ENCODE assay signal across 8 cellular contexts in the genomic region with DNA sequence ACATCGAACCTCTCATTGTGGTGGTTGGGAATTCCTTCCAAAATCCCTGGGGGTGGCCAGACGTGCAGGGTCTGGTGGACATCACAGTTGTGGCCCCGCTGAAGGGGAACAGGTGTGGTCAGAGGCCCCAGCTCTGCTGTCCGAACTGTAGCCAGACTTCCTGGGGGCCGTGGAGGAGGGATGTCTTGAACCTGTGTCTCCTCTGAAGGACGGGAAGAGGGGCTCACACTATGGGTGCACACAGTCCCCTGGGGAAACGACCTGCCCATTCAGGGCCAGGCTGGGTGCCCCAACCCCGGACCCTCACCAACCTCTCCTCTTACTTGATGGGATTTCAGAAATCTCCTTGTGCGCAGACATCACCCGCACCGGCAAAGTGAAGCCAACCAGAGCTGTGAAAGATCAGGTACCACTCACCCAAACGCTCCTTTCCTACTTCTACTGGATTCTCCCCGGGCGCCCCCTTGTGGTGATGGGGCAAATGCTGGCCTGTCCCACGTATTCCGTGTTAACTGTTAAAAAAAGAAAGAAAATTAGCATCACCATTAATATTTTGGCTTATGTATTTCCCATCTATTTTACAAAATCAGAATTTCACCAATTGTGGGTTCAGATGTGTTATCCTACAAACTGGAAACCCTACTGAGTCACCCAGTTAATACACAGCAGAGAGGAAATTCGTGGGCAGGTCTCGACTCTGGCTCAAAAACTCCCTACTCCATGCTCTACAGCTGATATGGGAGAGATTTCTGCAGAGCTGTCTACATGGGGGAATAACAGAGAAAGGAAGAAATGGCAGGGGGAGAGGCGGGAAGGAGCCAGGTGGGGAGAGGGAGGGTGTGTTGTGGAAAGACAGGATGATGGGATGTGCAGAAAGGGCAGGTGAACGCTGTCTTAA. TPM values are rescaled to one million over a fixed set of nuclear protein-coding genes. Genes with fewer than 3 reads are reported as not detected.
DNase-seq lines count a peak whose midpoint lies in the region; ATAC-seq, FAIRE-seq and TF ChIP-seq lines count a peak whose summit lies in the region.

No MANE protein-coding gene starts in this region.

- H3K4me3 ChIP-seq in Caco-2 (ENCODE audit: low read depth, low read length) (no peak overlapping the region), parathyroid adenoma (ENCODE audit: low read depth, low read length) (no peak overlapping the region), upper lobe of right lung (no peak overlapping the region)

- H3K36me3 Mint-ChIP-seq in Caco-2 (ENCODE audit: insufficient read depth, unreplicated experiment): no peaks in the 10 kb centered on the region
- no peaks in the 10 kb centered on the region for H3K36me3 Mint-ChIP-seq in activated T-helper 17 cell treated with anti-CD3 and anti-CD28 coated beads, Interleukin-2, amount 50 U/mL, for 72 hours (ENCODE audit: low read depth)

- intact Hi-C loops in Caco-2 (cut with micrococcal nuclease; ENCODE audit: unreplicated experiment): loop anchor here (1.0 to 10.0 kb wide), 3 partner anchors 211 to 381 kb away; no protein-coding TSS in a partner anchor
- intact Hi-C loops in upper lobe of right lung (cut with DNase I): no loop called here

- peak; percentile 55 for ATAC-seq in activated T-helper 17 cell treated with anti-CD3 and anti-CD28 coated beads, Interleukin-2, amount 50 U/mL, for 72 hours (replicated peaks)
- ATAC-seq in upper lobe of right lung: peak; percentile 79
- no peak for ATAC-seq in GM19395 (IDR thresholded peaks at IDR 0.05; ENCODE audit: unreplicated experiment)

- H3K9me3 ChIP-seq in Caco-2: no peaks in the 10 kb centered on the region
- no peaks in the 10 kb centered on the region for H3K9me3 ChIP-seq in parathyroid adenoma (ENCODE audit: control insufficient read depth, low read length)
- H3K9me3 ChIP-seq in upper lobe of right lung: no peaks in the 10 kb centered on the region

- H3K4me1 ChIP-seq in Caco-2 (no peaks in the 10 kb centered on the region), parathyroid adenoma (no peaks in the 10 kb centered on the region), upper lobe of right lung (no peaks in the 10 kb centered on the region)

- TF ChIP-seq CTCF in Caco-2 (IDR thresholded peaks at IDR 0.05; ENCODE audit: insufficient read depth in 1 of 2, low read depth in 1 of 2, low read length in 1 of 2, severe bottlenecking in 1 of 2, unreplicated experiment in 1 of 2) (peak; percentile 70 to 89), parathyroid adenoma (IDR thresholded peaks at IDR 0.05) (peak; percentile 56), upper lobe of right lung (IDR thresholded peaks at IDR 0.05) (peak; percentile 80)

- no TSS peak for BruUV-seq in Caco-2 (replicated peaks; lab: Mats Ljungman, UMichigan)

- no peaks in the 10 kb centered on the region for H3K36me3 ChIP-seq in Caco-2 (ENCODE audit: control insufficient read depth, insufficient read depth, low read length)
- H3K36me3 ChIP-seq in parathyroid adenoma (ENCODE audit: control insufficient read depth, insufficient read depth, low read length): no peaks in the 10 kb centered on the region
- no peaks in the 10 kb centered on the region for H3K36me3 ChIP-seq in upper lobe of right lung

- no peak overlapping the region for H3K4me3 Mint-ChIP-seq in Caco-2 (ENCODE audit: unreplicated experiment)
- H3K4me3 Mint-ChIP-seq in activated T-helper 17 cell treated with anti-CD3 and anti-CD28 coated beads, Interleukin-2, amount 50 U/mL, for 72 hours: no peak overlapping the region

- H3K79me2 ChIP-seq in parathyroid adenoma: no peaks in the 10 kb centered on the region

- peaks cover 7% of the 10 kb centered on the region for H3K4me1 Mint-ChIP-seq in Caco-2 (ENCODE audit: low read depth, unreplicated experiment)
- no peaks in the 10 kb centered on the region for H3K4me1 Mint-ChIP-seq in activated T-helper 17 cell treated with anti-CD3 and anti-CD28 coated beads, Interleukin-2, amount 50 U/mL, for 72 hours

- no peak overlapping the region for H3K27ac Mint-ChIP-seq in Caco-2 (ENCODE audit: unreplicated experiment)
- no peak overlapping the region for H3K27ac Mint-ChIP-seq in activated T-helper 17 cell treated with anti-CD3 and anti-CD28 coated beads, Interleukin-2, amount 50 U/mL, for 72 hours

- H3K9ac ChIP-seq in parathyroid adenoma: no peak overlapping the region

- H2AFZ ChIP-seq in parathyroid adenoma: no peak overlapping the region

- FAIRE-seq in RCC 7860 (lab: Jason Lieb, UNC): peak; percentile 33

- POLR2A ChIA-PET in Caco-2 (lab: Charles Lee): no interaction called here

- H3K4me2 ChIP-seq in parathyroid adenoma (ENCODE audit: low read length): no peak overlapping the region

- H3K27me3 ChIP-seq in Caco-2 (replicated peaks; ENCODE audit: control insufficient read depth, insufficient read depth, low read length): no peaks in the 10 kb centered on the region
- H3K27me3 ChIP-seq in parathyroid adenoma (ENCODE audit: control insufficient read depth, insufficient read depth, low read length): no peaks in the 10 kb centered on the region
- peaks cover under 1% of the 10 kb centered on the region for H3K27me3 ChIP-seq in upper lobe of right lung

- CTCF ChIA-PET in Caco-2 (lab: Charles Lee): interaction anchor here (0.7 to 0.8 kb wide), 2 partner anchors 63 to 211 kb away, joined by 3 to 6 read pairs; no protein-coding TSS in a partner anchor

- DNase-seq in Caco-2 (peak; percentile 56 to 80), HuH-7 (ENCODE audit: low spot score) (peak; percentile 64), RCC 7860 (ENCODE audit: low spot score) (peak; percentile 55), germinal center (ENCODE audit: low spot score) (peak; percentile 43), upper lobe of right lung (peak; percentile 86)

- no peaks in the 10 kb centered on the region for H3K9me3 Mint-ChIP-seq in Caco-2 (ENCODE audit: unreplicated experiment)
- no peaks in the 10 kb centered on the region for H3K9me3 Mint-ChIP-seq in activated T-helper 17 cell treated with anti-CD3 and anti-CD28 coated beads, Interleukin-2, amount 50 U/mL, for 72 hours

- H3K27ac ChIP-seq in parathyroid adenoma (no peak overlapping the region), upper lobe of right lung (no peak overlapping the region)

- H3K27me3 Mint-ChIP-seq in Caco-2 (ENCODE audit: insufficient read depth, unreplicated experiment): peaks cover 18% of the 10 kb centered on the region
- peaks cover 30% of the 10 kb centered on the region for H3K27me3 Mint-ChIP-seq in activated T-helper 17 cell treated with anti-CD3 and anti-CD28 coated beads, Interleukin-2, amount 50 U/mL, for 72 hours

RNA-seq across cellular contexts. Expression of gene PADI4, which starts 28.1 kb away (rescaled TPM):
- total RNA-seq in Caco-2 (2022): not detected in 2 replicates
- under 1 TPM in 1 of 2 donors, not detected in 1; 0.19 TPM for total RNA-seq in activated T-helper 17 cell treated with anti-CD3 and anti-CD28 coated beads, Interleukin-2, amount 50 U/mL, for 72 hours
- 2.3 TPM for total RNA-seq in upper lobe of right lung

RNA-seq across cellular contexts. Expression of gene PADI6, which starts 35.9 kb away (rescaled TPM):
- total RNA-seq in Caco-2 (2022): not detected in 2 replicates
- not detected for total RNA-seq in activated T-helper 17 cell treated with anti-CD3 and anti-CD28 coated beads, Interleukin-2, amount 50 U/mL, for 72 hours
- not detected for total RNA-seq in upper lobe of right lung
